Comparison of ENCODE assay signal across 9 cellular contexts in genomic region chr5:173823721-173824567, GRCh38.
DNase-seq lines count a peak whose midpoint lies in the region; ATAC-seq, FAIRE-seq and TF ChIP-seq lines count a peak whose summit lies in the region.
"Had no signal": no experiment of that assay in that cellular context is flagged by ENCODE, and none has a peak within 500 bp of the region (broad histone marks: within the 10 kb centered on the region; RNA-seq: fewer than 3 reads in every experiment).

No MANE protein-coding gene starts in this region.

- DNase-seq in H54 (ENCODE audit: insufficient read length, low spot score) (peak; percentile 85), activated B cell treated with CpG ODN at 0.5 μM for 24 hours (no peak), glomerular visceral epithelial cell (ENCODE audit: extremely low spot score) (peak; percentile 89), skeletal muscle cell (ENCODE audit: low read depth) (peak; percentile 53), NCI-H345 treated with DMSO at 0.1 percent for 48 hours (lab: John Stamatoyannopoulos, UW; ENCODE audit: unreplicated experiment) (no peak), HAP-1 (ENCODE audit: low spot score in 2 of 2) (no peak)

- H3K4me3 ChIP-seq in skeletal muscle cell (ENCODE audit: low read depth, low read length) (no peak overlapping the region), HAP-1 (no peak overlapping the region)

- no peak for TF ChIP-seq CTCF in activated B cell treated with CpG ODN at 0.5 μM for 24 hours (IDR thresholded peaks at IDR 0.05)

- H3K4me3 Mint-ChIP-seq in activated B cell treated with CpG ODN at 0.5 μM for 24 hours = no peak overlapping the region
- H3K4me3 Mint-ChIP-seq: neural crest cell had no signal

- CTCF ChIA-PET in activated B cell treated with CpG ODN at 0.5 μM for 24 hours (lab: Charles Lee) = no interaction called here

- peak overlapping the region; percentile 42 for H3K27ac Mint-ChIP-seq in activated B cell treated with CpG ODN at 0.5 μM for 24 hours

- H3K9me3 Mint-ChIP-seq in activated B cell treated with CpG ODN at 0.5 μM for 24 hours = peaks cover 15% of the 10 kb centered on the region

- no peaks in the 10 kb centered on the region; the same call in 1 of the 2 replicates for H3K27me3 ChIP-seq in HAP-1 (ENCODE audit: low read depth)

- no peaks in the 10 kb centered on the region for H3K4me1 ChIP-seq in HAP-1

- TF ChIP-seq POLR2A in H54 (IDR thresholded peaks at IDR 0.05; ENCODE audit: low read depth, low read length) = no peak

- ATAC-seq in activated B cell treated with CpG ODN at 0.5 μM for 24 hours (ENCODE audit: low read depth) = no peak
- no peak for ATAC-seq in GM18873 (IDR thresholded peaks at IDR 0.05; ENCODE audit: low FRiP score, unreplicated experiment)
- no peak for ATAC-seq in GM19035 (IDR thresholded peaks at IDR 0.05; ENCODE audit: unreplicated experiment)

- intact Hi-C loops in activated B cell treated with CpG ODN at 0.5 μM for 24 hours (cut with micrococcal nuclease) = loop anchor here (5.0 kb wide), 2 partner anchors 127 to 767 kb away; partner anchors contain the start of gene CREBRF

- POLR2A ChIA-PET in activated B cell treated with CpG ODN at 0.5 μM for 24 hours (lab: Charles Lee) = interaction anchor here (1.0 to 3.4 kb wide), 4 partner anchors 9 to 64 kb away, joined by 3 to 16 read pairs (median 4); partner anchors contain the start of gene CPEB4

- H3K4me1 Mint-ChIP-seq in activated B cell treated with CpG ODN at 0.5 μM for 24 hours = peaks cover 86% of the 10 kb centered on the region
- H3K4me1 Mint-ChIP-seq: neural crest cell had no signal

- H3K36me3 Mint-ChIP-seq in activated B cell treated with CpG ODN at 0.5 μM for 24 hours (ENCODE audit: low read depth) = peaks cover 7% of the 10 kb centered on the region

- in situ Hi-C loops in HAP-1 (cut with MboI; ENCODE audit: low sequenced_read_pairs) = no loop called here

- no peaks in the 10 kb centered on the region for H3K27me3 Mint-ChIP-seq in activated B cell treated with CpG ODN at 0.5 μM for 24 hours

- H3K36me3 ChIP-seq in HAP-1 (replicated peaks) = no peaks in the 10 kb centered on the region

- no peaks in the 10 kb centered on the region for H3K9me3 ChIP-seq in HAP-1

- FAIRE-seq in H54 (lab: Jason Lieb, UNC) = no peak

Comparison
In these comparisons a context has a peak if more than half of its experiments do, and no peak if none do; other contexts are left out.
1. DNase-seq: peak in H54 (single experiment), glomerular visceral epithelial cell (single experiment) and skeletal muscle cell (single experiment); none in activated B cell treated with CpG ODN at 0.5 μM for 24 hours (single experiment), NCI-H345 treated with DMSO at 0.1 percent for 48 hours (single experiment) and HAP-1 (0 of 2).